ENCODE assay signal across 22 cellular contexts in genomic region chr5:93606384-93606752, GRCh38. TPM values are rescaled to one million over a fixed set of nuclear protein-coding genes. Genes with fewer than 3 reads are reported as not detected.
"Had no signal": no experiment of that assay in that cellular context is flagged by ENCODE, and none has a peak within 500 bp of the region (broad histone marks: within the 10 kb centered on the region; RNA-seq: fewer than 3 reads in every experiment).

No MANE protein-coding gene starts in this region.

- DNase-seq: esophagus squamous epithelium; foreskin fibroblast; immature natural killer cell; mucosa of descending colon; naive thymus-derived CD8-positive, alpha-beta T cell; posterior cingulate gyrus; sigmoid colon; stimulated activated CD4-positive, alpha-beta T cell treated with anti-CD3 and anti-CD28 coated beads, Interleukin-2, amount 100 ng/mL, for 24 hours; stimulated activated CD4-positive, alpha-beta T cell treated with anti-CD3 and anti-CD28 coated beads, Interleukin-4, amount 100 ng/mL, for 4 hours; stimulated activated naive B cell treated with anti-CD40 and anti-IgM and Interleukin-4, amounts not matched to agents 10 μg/mL and 1 μg/mL and 100 μg/mL, for 72 hours; stimulated activated naive CD8-positive, alpha-beta T cell treated with anti-CD3 and anti-CD28 coated beads, Interleukin-15, amount 100 ng/mL, for 72 hours; substantia nigra; transverse colon had no signal

- H3K9me3 Mint-ChIP-seq: central memory CD8-positive, alpha-beta T cell; dendritic cell treated with granulocyte-macrophage colony-stimulating factor and Interleukin-4, amounts not matched to agents 40 ng/mL and 50 ng/mL, for 4 days; stimulated activated naive CD8-positive, alpha-beta T cell treated with anti-CD3 and anti-CD28 coated beads, Interleukin-15, amount 100 ng/mL, for 72 hours had no signal

- H3K36me3 Mint-ChIP-seq: immature natural killer cell had no signal

- H3K4me3 Mint-ChIP-seq: central memory CD8-positive, alpha-beta T cell; dendritic cell treated with granulocyte-macrophage colony-stimulating factor and Interleukin-4, amounts not matched to agents 40 ng/mL and 50 ng/mL, for 4 days; immature natural killer cell; naive thymus-derived CD8-positive, alpha-beta T cell; stimulated activated naive B cell treated with anti-CD40 and anti-IgM and Interleukin-4, amounts not matched to agents 10 μg/mL and 1 μg/mL and 100 μg/mL, for 72 hours; stimulated activated naive CD8-positive, alpha-beta T cell treated with anti-CD3 and anti-CD28 coated beads, Interleukin-15, amount 100 ng/mL, for 72 hours had no signal

- H3K27ac ChIP-seq: esophagus squamous epithelium, neutrophil, skin epidermis, thoracic aorta, transverse colon had no signal

- H3K9me3 ChIP-seq: esophagus squamous epithelium, gastroesophageal sphincter, mucosa of descending colon, neutrophil, right atrium auricular region, sigmoid colon, thoracic aorta, transverse colon had no signal

- ATAC-seq: gastroesophageal sphincter; left lobe of liver; mucosa of descending colon; naive thymus-derived CD8-positive, alpha-beta T cell; stimulated activated naive B cell treated with anti-CD40 and anti-IgM and Interleukin-4, amounts not matched to agents 10 μg/mL and 1 μg/mL and 100 μg/mL, for 72 hours; stimulated activated naive CD8-positive, alpha-beta T cell treated with anti-CD3 and anti-CD28 coated beads, Interleukin-15, amount 100 ng/mL, for 72 hours had no signal

- H3K36me3 ChIP-seq: esophagus squamous epithelium, gastroesophageal sphincter, neutrophil, right atrium auricular region, sigmoid colon, thoracic aorta, transverse colon had no signal

- FAIRE-seq: colon had no signal

- H3K27ac Mint-ChIP-seq: dendritic cell treated with granulocyte-macrophage colony-stimulating factor and Interleukin-4, amounts not matched to agents 40 ng/mL and 50 ng/mL, for 4 days; immature natural killer cell; naive thymus-derived CD8-positive, alpha-beta T cell; stimulated activated naive B cell treated with anti-CD40 and anti-IgM and Interleukin-4, amounts not matched to agents 10 μg/mL and 1 μg/mL and 100 μg/mL, for 72 hours; stimulated activated naive CD8-positive, alpha-beta T cell treated with anti-CD3 and anti-CD28 coated beads, Interleukin-15, amount 100 ng/mL, for 72 hours had no signal

- H3K4me3 ChIP-seq: esophagus squamous epithelium, gastroesophageal sphincter, mucosa of descending colon, right atrium auricular region, sigmoid colon, skin epidermis, thoracic aorta, transverse colon had no signal

- H3K27me3 Mint-ChIP-seq: central memory CD8-positive, alpha-beta T cell had no signal

RNA-seq across cellular contexts. Expression of gene NR2F1, which starts 23.3 kb away (rescaled TPM):
- total RNA-seq: naive thymus-derived CD8-positive, alpha-beta T cell had no signal
- polyA plus RNA-seq: immature natural killer cell; naive thymus-derived CD8-positive, alpha-beta T cell had no signal

RNA-seq across cellular contexts. Expression of gene NR2F1-AS1, which starts 25.3 kb away (rescaled TPM):
- total RNA-seq: naive thymus-derived CD8-positive, alpha-beta T cell had no signal
- polyA plus RNA-seq: immature natural killer cell; naive thymus-derived CD8-positive, alpha-beta T cell had no signal
